In genomic region chr4:152187693-152188092, GRCh38 we compare ENCODE assay signal across 20 cellular contexts.
"Had no signal": no experiment of that assay in that cellular context is flagged by ENCODE, and none has a peak within 500 bp of the region (broad histone marks: within the 10 kb centered on the region; RNA-seq: fewer than 3 reads in every experiment).

No MANE protein-coding gene starts in this region.

- H3K27ac ChIP-seq: dorsolateral prefrontal cortex, gastroesophageal sphincter, left lung, prostate gland, right atrium auricular region, upper lobe of right lung had no signal

- H3K27me3 ChIP-seq: dorsolateral prefrontal cortex, gastroesophageal sphincter, heart left ventricle, left lung, right atrium auricular region, upper lobe of right lung had no signal

- H3K4me1 ChIP-seq: gastroesophageal sphincter, left lung, prostate gland, upper lobe of right lung had no signal

- DNase-seq: activated B cell treated with CpG ODN at 0.5 μM for 24 hours; activated CD4-positive, alpha-beta memory T cell treated with anti-CD3 and anti-CD28 coated beads for 36 hours; activated CD4-positive, alpha-beta T cell treated with anti-CD3 and anti-CD28 coated beads for 4 hours; activated CD8-positive, alpha-beta memory T cell treated with anti-CD3 and anti-CD28 coated beads, Interleukin-2, amount 10 ng/mL, durations not matched to agents 7 days and 5 days; activated naive CD8-positive, alpha-beta T cell treated with anti-CD3 and anti-CD28 coated beads for 36 hours; amniotic stem cell; caudate nucleus; dorsolateral prefrontal cortex; heart left ventricle; left lung; mammary epithelial cell; midbrain; small intestine; stimulated activated CD4-positive, alpha-beta T cell treated with anti-CD3 and anti-CD28 coated beads, Interleukin-15, amount 100 ng/mL, for 24 hours; stimulated activated CD4-positive, alpha-beta T cell treated with anti-CD3 and anti-CD28 coated beads, Interleukin-4, amount 100 ng/mL, for 24 hours; upper lobe of right lung had no signal

- H3K36me3 ChIP-seq: gastroesophageal sphincter, heart left ventricle, left lung, prostate gland, right atrium auricular region, upper lobe of right lung had no signal

- H3K9me3 ChIP-seq: left lung, prostate gland, right atrium auricular region, upper lobe of right lung had no signal

- H3K4me3 ChIP-seq: dorsolateral prefrontal cortex, gastroesophageal sphincter, heart left ventricle, left lung, prostate gland, right atrium auricular region, upper lobe of right lung had no signal

- ATAC-seq: activated CD8-positive, alpha-beta memory T cell treated with anti-CD3 and anti-CD28 coated beads, Interleukin-2, amount 10 ng/mL, durations not matched to agents 7 days and 5 days; gastroesophageal sphincter; left lung; stimulated activated effector memory CD8-positive, alpha-beta T cell treated with anti-CD3 and anti-CD28 coated beads, Interleukin-12 subunit alpha, Interleukin-12 subunit beta, amount 100 ng/mL, for 72 hours; upper lobe of right lung had no signal
